In genomic region chr6:142246960-142247359, GRCh38 we compare ENCODE assay signal across 16 cellular contexts. TPM values are rescaled to one million over a fixed set of nuclear protein-coding genes. Genes with fewer than 3 reads are reported as not detected.
DNase-seq lines count a peak whose midpoint lies in the region; ATAC-seq and TF ChIP-seq lines count a peak whose summit lies in the region.
"Had no signal": no experiment of that assay in that cellular context is flagged by ENCODE, and none has a peak within 500 bp of the region (broad histone marks: within the 10 kb centered on the region; RNA-seq: fewer than 3 reads in every experiment).

No MANE protein-coding gene starts in this region.

- H3K27me3 ChIP-seq in right lobe of liver, result no peaks in the 10 kb centered on the region
- H3K27me3 ChIP-seq: neutrophil, sigmoid colon, tibial nerve had no signal

- no peak for TF ChIP-seq CTCF in right lobe of liver (IDR thresholded peaks at IDR 0.05)

- 85% methylated on average over 4 of the region's 6 CpGs for WGBS in right lobe of liver (ENCODE audit: insufficient coverage, low coverage, low lambda C conversion rate, missing lambda C conversion rate)

- no peak overlapping the region for H3K27ac ChIP-seq in right lobe of liver
- H3K27ac ChIP-seq: neutrophil, sigmoid colon, tibial nerve had no signal

- peak; percentile 88 for ATAC-seq in GM18502 (IDR thresholded peaks at IDR 0.05; ENCODE audit: poor library complexity, unreplicated experiment)
- ATAC-seq in GM19463 (IDR thresholded peaks at IDR 0.05; ENCODE audit: unreplicated experiment), result peak; percentile 60
- ATAC-seq in HG02798 (IDR thresholded peaks at IDR 0.05; ENCODE audit: poor library complexity, unreplicated experiment), result peak; percentile 54
- peak; percentile 79 for ATAC-seq in HG03460 (IDR thresholded peaks at IDR 0.05; ENCODE audit: unreplicated experiment)
- no peak for ATAC-seq in right lobe of liver
- ATAC-seq in GM18498 (IDR thresholded peaks at IDR 0.05; ENCODE audit: unreplicated experiment), result no peak
- no peak for ATAC-seq in activated CD8-positive, alpha-beta T cell treated with anti-CD3 and anti-CD28 coated beads, Interleukin-2, amount 10 ng/mL, durations not matched to agents 7 days and 5 days

- no peak for DNase-seq in right lobe of liver
- DNase-seq in activated CD4-positive, alpha-beta T cell treated with anti-CD3 and anti-CD28 coated beads for 4 hours, result no peak
- DNase-seq in activated CD8-positive, alpha-beta T cell treated with anti-CD3 and anti-CD28 coated beads, Interleukin-2, amount 10 ng/mL, durations not matched to agents 7 days and 5 days, result no peak
- DNase-seq: NCI-H1105; SHP77 treated with DMSO at 0.1 percent for 48 hours; sigmoid colon; stimulated activated CD4-positive, alpha-beta T cell treated with anti-CD3 and anti-CD28 coated beads, Interleukin-2, amount 100 ng/mL, for 48 hours had no signal

- H3K9me3 ChIP-seq in right lobe of liver, result no peaks in the 10 kb centered on the region
- H3K9me3 ChIP-seq: neutrophil, sigmoid colon, tibial nerve had no signal

- POLR2A ChIA-PET in activated CD8-positive, alpha-beta T cell treated with anti-CD3 and anti-CD28 coated beads, Interleukin-2, amount 10 ng/mL, durations not matched to agents 7 days and 5 days (lab: Charles Lee), result no interaction called here

- TF ChIP-seq POLR2A in right lobe of liver (IDR thresholded peaks at IDR 0.05), result no peak

- H3K4me1 ChIP-seq in right lobe of liver, result no peaks in the 10 kb centered on the region
- H3K4me1 ChIP-seq: sigmoid colon, tibial nerve had no signal

- no peak overlapping the region for H3K27ac Mint-ChIP-seq in activated CD8-positive, alpha-beta T cell treated with anti-CD3 and anti-CD28 coated beads, Interleukin-2, amount 10 ng/mL, durations not matched to agents 7 days and 5 days
- H3K27ac Mint-ChIP-seq: activated naive CD4-positive, alpha-beta T cell treated with anti-CD3 and anti-CD28 coated beads, Interleukin-2, amount 50 U/mL, for 24 hours had no signal

- CTCF ChIA-PET in activated CD8-positive, alpha-beta T cell treated with anti-CD3 and anti-CD28 coated beads, Interleukin-2, amount 10 ng/mL, durations not matched to agents 7 days and 5 days (lab: Charles Lee), result no interaction called here

- H3K36me3 Mint-ChIP-seq in activated CD8-positive, alpha-beta T cell treated with anti-CD3 and anti-CD28 coated beads, Interleukin-2, amount 10 ng/mL, durations not matched to agents 7 days and 5 days (ENCODE audit: low read depth), result no peaks in the 10 kb centered on the region
- H3K36me3 Mint-ChIP-seq: activated naive CD4-positive, alpha-beta T cell treated with anti-CD3 and anti-CD28 coated beads, Interleukin-2, amount 50 U/mL, for 24 hours had no signal

- H3K4me3 Mint-ChIP-seq in activated CD8-positive, alpha-beta T cell treated with anti-CD3 and anti-CD28 coated beads, Interleukin-2, amount 10 ng/mL, durations not matched to agents 7 days and 5 days, result no peak overlapping the region
- H3K4me3 Mint-ChIP-seq: activated naive CD4-positive, alpha-beta T cell treated with anti-CD3 and anti-CD28 coated beads, Interleukin-2, amount 50 U/mL, for 24 hours had no signal

- H3K27me3 Mint-ChIP-seq in activated CD8-positive, alpha-beta T cell treated with anti-CD3 and anti-CD28 coated beads, Interleukin-2, amount 10 ng/mL, durations not matched to agents 7 days and 5 days (ENCODE audit: low read depth), result peaks cover 2% of the 10 kb centered on the region
- H3K27me3 Mint-ChIP-seq: activated naive CD4-positive, alpha-beta T cell treated with anti-CD3 and anti-CD28 coated beads, Interleukin-2, amount 50 U/mL, for 24 hours had no signal

- H3K9me3 Mint-ChIP-seq in activated CD8-positive, alpha-beta T cell treated with anti-CD3 and anti-CD28 coated beads, Interleukin-2, amount 10 ng/mL, durations not matched to agents 7 days and 5 days (ENCODE audit: insufficient read depth), result no peaks in the 10 kb centered on the region
- H3K9me3 Mint-ChIP-seq: activated naive CD4-positive, alpha-beta T cell treated with anti-CD3 and anti-CD28 coated beads, Interleukin-2, amount 50 U/mL, for 24 hours had no signal

- no peaks in the 10 kb centered on the region for H3K36me3 ChIP-seq in right lobe of liver
- H3K36me3 ChIP-seq: neutrophil, sigmoid colon, tibial nerve had no signal

- intact Hi-C loops in right lobe of liver (cut with DNase I), result no loop called here

- H3K4me1 Mint-ChIP-seq in activated CD8-positive, alpha-beta T cell treated with anti-CD3 and anti-CD28 coated beads, Interleukin-2, amount 10 ng/mL, durations not matched to agents 7 days and 5 days (ENCODE audit: low read depth), result no peaks in the 10 kb centered on the region
- H3K4me1 Mint-ChIP-seq: activated naive CD4-positive, alpha-beta T cell treated with anti-CD3 and anti-CD28 coated beads, Interleukin-2, amount 50 U/mL, for 24 hours had no signal

- no peak overlapping the region for H3K4me3 ChIP-seq in right lobe of liver
- H3K4me3 ChIP-seq: sigmoid colon, tibial nerve had no signal

RNA-seq across cellular contexts. Expression of gene ADGRG6, which starts 54.8 kb away (rescaled TPM):
- 100 to 1,000 TPM in 3 of 6 experiments, 10 to 100 TPM in 3; 49.6 to 114 (median 94.6) TPM for total RNA-seq in right lobe of liver
- 1 to 10 TPM; 1.6 TPM for total RNA-seq in activated CD8-positive, alpha-beta T cell treated with anti-CD3 and anti-CD28 coated beads, Interleukin-2, amount 10 ng/mL, durations not matched to agents 7 days and 5 days
- total RNA-seq: T-helper 2 cell treated with Interferon-gamma antibody and Interleukin-4, amounts not matched to agents 100 ng/mL and 5 ng/mL, for 36 hours had no signal

Comparison
In these comparisons a context has a peak if more than half of its experiments do, and no peak if none do; other contexts are left out.
1. ATAC-seq: peak in GM18502 (single experiment), GM19463 (single experiment), HG02798 (single experiment) and HG03460 (single experiment); none in right lobe of liver (0 of 4), GM18498 (single experiment) and activated CD8-positive, alpha-beta T cell treated with anti-CD3 and anti-CD28 coated beads, Interleukin-2, amount 10 ng/mL, durations not matched to agents 7 days and 5 days (single experiment).
2. RNA of gene ADGRG6, which starts 54.8 kb away (total RNA-seq): 49.6 to 114 TPM in right lobe of liver; 1.6 TPM in activated CD8-positive, alpha-beta T cell treated with anti-CD3 and anti-CD28 coated beads, Interleukin-2, amount 10 ng/mL, durations not matched to agents 7 days and 5 days; every median in the first group is over 10 times any median in the second.